ENCODE assay signal across 19 cellular contexts in the genomic region with DNA sequence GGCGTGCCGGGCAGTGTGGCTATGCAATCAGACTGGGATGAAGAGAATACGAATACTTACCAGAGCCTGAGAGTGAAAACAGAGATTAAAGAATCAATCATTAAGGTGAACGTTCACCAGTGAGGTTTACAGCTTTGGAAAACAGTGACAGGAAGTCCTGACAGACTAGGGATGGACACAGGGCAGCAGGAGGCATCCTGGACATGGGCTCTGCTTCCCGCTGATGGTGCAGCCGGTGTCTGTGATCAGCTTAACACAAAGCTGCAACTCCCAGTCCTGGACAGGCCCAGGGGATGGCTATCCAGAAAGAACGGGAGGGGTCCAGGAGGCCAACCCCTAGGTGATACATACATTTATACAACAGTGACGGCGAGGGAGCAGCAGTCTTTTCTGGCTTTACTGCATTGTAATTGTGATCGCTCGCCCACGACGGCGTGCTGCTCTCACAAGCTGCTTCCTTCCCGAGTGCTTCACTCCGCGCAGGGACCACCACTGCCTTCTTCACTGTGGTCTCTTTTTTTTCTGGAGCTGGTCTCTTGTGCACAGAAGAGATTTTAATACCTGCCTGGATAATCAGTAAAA. TPM values are rescaled to one million over a fixed set of nuclear protein-coding genes. Genes with fewer than 3 reads are reported as not detected.
DNase-seq lines count a peak whose midpoint lies in the region; ATAC-seq and FAIRE-seq lines count a peak whose summit lies in the region.
"Had no signal": no experiment of that assay in that cellular context is flagged by ENCODE, and none has a peak within 500 bp of the region (broad histone marks: within the 10 kb centered on the region; RNA-seq: fewer than 3 reads in every experiment).

No MANE protein-coding gene starts in this region.

- H3K4me3 Mint-ChIP-seq in immature natural killer cell: no peak overlapping the region

- 89% methylated on average over 17 of the region's 17 CpGs for WGBS in right cardiac atrium

- DNase-seq in left cardiac atrium (peak; percentile 17), right cardiac atrium (no peak), HTR-8/SVneo (ENCODE audit: insufficient read length, low spot score) (no peak), cerebellar cortex (ENCODE audit: low spot score) (peak; percentile 82), posterior vena cava (ENCODE audit: low spot score) (peak; percentile 43), immature natural killer cell (no peak), middle frontal gyrus (ENCODE audit: extremely low spot score, low spot score) (no peak)
- DNase-seq: COR-L47, Kasumi-1, MM.1S, NCI-H1105, NCI-H1694, NCI-H2107, NCI-H226, NCI-H524 treated with DMSO at 0.1 percent for 48 hours had no signal

- H3K27ac Mint-ChIP-seq in immature natural killer cell: peak overlapping the region in 2 of 6 donors; percentile 25 to 45

- intact Hi-C loops in left cardiac atrium (cut with DNase I): no loop called here
- intact Hi-C loops in right cardiac atrium (cut with DNase I): no loop called here
- intact Hi-C loops in posterior vena cava (cut with DNase I): loop anchor here in 1 of 2 donors (5.0 kb wide), 1 partner anchor 37 kb away; no protein-coding TSS in a partner anchor

- H3K36me3 Mint-ChIP-seq in immature natural killer cell: peaks cover 23 to 60% (median 39%) of the 10 kb centered on the region in 3 donors

- peak; percentile 9 for FAIRE-seq in HTR-8/SVneo (lab: Jason Lieb, UNC)
- FAIRE-seq: A204.1 had no signal

- no peak overlapping the region for H3K4me3 ChIP-seq in right cardiac atrium (ENCODE audit: low read length)
- H3K4me3 ChIP-seq: HAP-1 had no signal

- no peaks in the 10 kb centered on the region for H3K4me1 ChIP-seq in right cardiac atrium (ENCODE audit: control insufficient read depth, insufficient read depth, low read length)
- H3K4me1 ChIP-seq: HAP-1 had no signal

- H3K4me1 Mint-ChIP-seq in immature natural killer cell: peaks cover 20 to 42% of the 10 kb centered on the region in 2 donors

- ATAC-seq in left cardiac atrium (no peak), right cardiac atrium (no peak), GM19035 (IDR thresholded peaks at IDR 0.05; ENCODE audit: unreplicated experiment) (no peak)

- no peaks in the 10 kb centered on the region for H3K9me3 ChIP-seq in right cardiac atrium (ENCODE audit: control insufficient read depth, low read length)
- H3K9me3 ChIP-seq: HAP-1 had no signal

- H3K27me3 ChIP-seq in right cardiac atrium (ENCODE audit: control insufficient read depth, insufficient read depth): no peaks in the 10 kb centered on the region

- H3K9me3 Mint-ChIP-seq in immature natural killer cell: no peaks in the 10 kb centered on the region
- H3K9me3 Mint-ChIP-seq: IgD-negative memory B cell had no signal

- H3K27me3 Mint-ChIP-seq in immature natural killer cell (ENCODE audit: low read depth in 3 of 3): peaks cover 2 to 3% (median 3%) of the 10 kb centered on the region in 3 donors
- H3K27me3 Mint-ChIP-seq: IgD-negative memory B cell had no signal

- H3K27ac ChIP-seq in right cardiac atrium (ENCODE audit: low read length): no peak overlapping the region

RNA-seq across cellular contexts. Expression of gene DIDO1, which starts 20.7 kb away (rescaled TPM):
- 10 to 100 TPM; 33.8 to 39.1 TPM for total RNA-seq in left cardiac atrium
- 10 to 100 TPM; 38.1 to 42.5 (median 40.0) TPM for total RNA-seq in right cardiac atrium
- polyA plus RNA-seq in right cardiac atrium: 23.3 TPM
- total RNA-seq in posterior vena cava: 10 to 100 TPM; 38.5 to 44.1 TPM
- polyA plus RNA-seq in immature natural killer cell: 10 to 100 TPM; 23.1 to 48.8 (median 37.7) TPM

RNA-seq across cellular contexts. Expression of gene GID8, which starts 32.3 kb away (rescaled TPM):
- total RNA-seq in left cardiac atrium: 10 to 100 TPM; 16.8 to 20.2 TPM
- 10 to 100 TPM; 19.0 to 22.1 (median 20.0) TPM for total RNA-seq in right cardiac atrium
- polyA plus RNA-seq in right cardiac atrium: 8.9 TPM
- 10 to 100 TPM; 14.9 to 20.0 TPM for total RNA-seq in posterior vena cava
- polyA plus RNA-seq in immature natural killer cell: 10 to 100 TPM; 20.7 to 26.8 (median 21.3) TPM

RNA-seq across cellular contexts. Expression of gene TCFL5, which starts 44.0 kb away (rescaled TPM):
- total RNA-seq in left cardiac atrium (1 to 10 TPM; 6.4 to 8.4 TPM), right cardiac atrium (1 to 10 TPM; 7.8 to 9.9 (median 8.2) TPM), posterior vena cava (10 to 100 TPM in 1 of 2 donors, 1 to 10 TPM in 1; 9.6 to 10.9 TPM)
- polyA plus RNA-seq in right cardiac atrium (5.2 TPM), immature natural killer cell (1 to 10 TPM in 2 of 3 donors, under 1 TPM in 1; 0.63 to 2.1 (median 1.1) TPM)

RNA-seq across cellular contexts. Expression of gene SLC17A9, which starts 46.9 kb away (rescaled TPM):
- total RNA-seq in left cardiac atrium: 1 to 10 TPM; 2.1 to 5.7 TPM
- total RNA-seq in right cardiac atrium: 1 to 10 TPM; 1.5 to 4.8 (median 2.2) TPM
- polyA plus RNA-seq in right cardiac atrium: 3.1 TPM
- 10 to 100 TPM in 1 of 2 donors, 1 to 10 TPM in 1; 9.9 to 16.3 TPM for total RNA-seq in posterior vena cava
- 1 to 10 TPM in 2 of 3 donors, under 1 TPM in 1; 0.95 to 3.5 (median 2.0) TPM for polyA plus RNA-seq in immature natural killer cell

Comparison
In these comparisons a context has a peak if more than half of its experiments do, and no peak if none do; other contexts are left out.
1. DNase-seq: peak in left cardiac atrium (single experiment), cerebellar cortex (single experiment) and posterior vena cava (single experiment); none in right cardiac atrium (0 of 3), HTR-8/SVneo (single experiment), immature natural killer cell (0 of 3) and middle frontal gyrus (single experiment).